1 cellular context compared by ENCODE assay signal in the genomic region with DNA sequence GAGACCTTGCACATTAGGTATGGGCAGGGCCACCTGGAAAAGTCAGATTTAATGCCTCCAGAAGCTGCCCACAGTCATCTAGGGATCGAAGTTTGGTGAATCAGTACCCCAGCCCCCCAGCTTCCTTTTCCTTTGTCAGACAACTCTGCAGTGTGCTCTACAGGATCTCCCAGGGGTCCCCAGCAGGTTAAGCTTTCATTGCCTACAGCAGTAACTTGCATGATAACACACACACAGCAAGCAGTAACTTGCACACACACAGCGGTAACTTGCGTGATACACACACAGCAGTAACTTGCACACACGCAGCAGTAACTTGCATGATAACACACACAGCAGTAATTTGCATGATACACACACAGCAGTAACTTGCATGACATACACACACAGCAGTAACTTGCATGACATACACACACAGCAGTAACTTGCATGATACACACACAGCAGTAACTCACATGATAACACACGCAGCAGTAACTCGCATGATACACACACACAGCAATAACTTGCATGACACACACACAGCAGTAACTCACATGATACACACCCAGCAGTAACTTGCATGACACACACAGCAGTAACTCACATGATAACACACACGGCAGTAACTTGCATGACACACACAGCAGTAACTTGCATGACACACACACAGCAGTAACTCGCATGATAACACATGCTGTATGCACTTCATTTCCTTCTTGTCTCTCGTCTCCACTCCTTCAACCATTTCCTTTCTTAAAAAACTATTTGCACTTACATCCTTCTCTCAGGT.
TF ChIP-seq lines count a peak whose summit lies in the region.

No MANE protein-coding gene starts in this region.

TF ChIP-seq in K562, 482 proteins besides CTCF, POLR2A, EP300 and RAD21 (continued from another document):
- TF ChIP-seq, protein P1, sequence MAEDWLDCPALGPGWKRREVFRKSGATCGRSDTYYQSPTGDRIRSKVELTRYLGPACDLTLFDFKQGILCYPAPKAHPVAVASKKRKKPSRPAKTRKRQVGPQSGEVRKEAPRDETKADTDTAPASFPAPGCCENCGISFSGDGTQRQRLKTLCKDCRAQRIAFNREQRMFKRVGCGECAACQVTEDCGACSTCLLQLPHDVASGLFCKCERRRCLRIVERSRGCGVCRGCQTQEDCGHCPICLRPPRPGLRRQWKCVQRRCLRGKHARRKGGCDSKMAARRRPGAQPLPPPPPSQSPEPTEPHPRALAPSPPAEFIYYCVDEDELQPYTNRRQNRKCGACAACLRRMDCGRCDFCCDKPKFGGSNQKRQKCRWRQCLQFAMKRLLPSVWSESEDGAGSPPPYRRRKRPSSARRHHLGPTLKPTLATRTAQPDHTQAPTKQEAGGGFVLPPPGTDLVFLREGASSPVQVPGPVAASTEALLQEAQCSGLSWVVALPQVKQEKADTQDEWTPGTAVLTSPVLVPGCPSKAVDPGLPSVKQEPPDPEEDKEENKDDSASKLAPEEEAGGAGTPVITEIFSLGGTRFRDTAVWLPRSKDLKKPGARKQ (CRISPR knock-in tag; IDR thresholded peaks at IDR 0.05) = no peak
- TF ChIP-seq, protein P2, sequence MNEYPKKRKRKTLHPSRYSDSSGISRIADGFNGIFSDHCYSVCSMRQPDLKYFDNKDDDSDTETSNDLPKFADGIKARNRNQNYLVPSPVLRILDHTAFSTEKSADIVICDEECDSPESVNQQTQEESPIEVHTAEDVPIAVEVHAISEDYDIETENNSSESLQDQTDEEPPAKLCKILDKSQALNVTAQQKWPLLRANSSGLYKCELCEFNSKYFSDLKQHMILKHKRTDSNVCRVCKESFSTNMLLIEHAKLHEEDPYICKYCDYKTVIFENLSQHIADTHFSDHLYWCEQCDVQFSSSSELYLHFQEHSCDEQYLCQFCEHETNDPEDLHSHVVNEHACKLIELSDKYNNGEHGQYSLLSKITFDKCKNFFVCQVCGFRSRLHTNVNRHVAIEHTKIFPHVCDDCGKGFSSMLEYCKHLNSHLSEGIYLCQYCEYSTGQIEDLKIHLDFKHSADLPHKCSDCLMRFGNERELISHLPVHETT (CRISPR knock-in tag; conservative IDR thresholded peaks at IDR 0.05 in 1 of 2, IDR thresholded peaks at IDR 0.05 in 1 of 2) = no peak
